Comparison of ENCODE assay signal across 8 cellular contexts in the genomic region with DNA sequence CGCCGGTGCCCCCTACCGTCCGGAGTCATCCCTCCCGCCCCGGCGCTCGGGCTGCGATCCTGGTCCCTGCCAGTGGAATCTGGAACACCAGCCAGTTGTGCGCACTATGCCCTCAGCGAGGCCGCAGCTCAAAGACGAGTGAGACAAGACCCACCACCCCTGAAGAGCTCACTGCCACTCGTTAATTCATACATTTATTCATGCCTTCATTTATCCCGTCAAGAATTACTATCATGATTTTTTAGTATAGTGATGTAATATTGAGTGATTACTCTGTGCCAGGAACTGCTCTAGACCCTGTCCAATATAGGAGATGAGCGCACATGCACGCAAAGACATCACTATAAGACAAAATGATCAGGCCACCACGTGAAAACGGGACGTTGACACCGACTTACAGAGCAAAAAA. TPM values are rescaled to one million over a fixed set of nuclear protein-coding genes. Genes with fewer than 3 reads are reported as not detected.
DNase-seq lines count a peak whose midpoint lies in the region; ATAC-seq and TF ChIP-seq lines count a peak whose summit lies in the region.

No MANE protein-coding gene starts in this region.

- peak; percentile 11 for ATAC-seq in GM18498 (IDR thresholded peaks at IDR 0.05; ENCODE audit: unreplicated experiment)
- peak in 1 of 2 donors; percentile 1 for ATAC-seq in right cardiac atrium
- ATAC-seq in gastrocnemius medialis: peak in 1 of 2 donors; percentile 2

- DNase-seq in AG08396 (ENCODE audit: low spot score): peak; percentile 95
- peak in 1 of 2 experiments; percentile 86 for DNase-seq in HL-60 (ENCODE audit: low read depth in 1 of 2, low spot score in 1 of 2)
- peak; percentile 71 for DNase-seq in amniotic epithelial cell (ENCODE audit: low read depth)
- DNase-seq in right cardiac atrium: peak; percentile 88 to 96 (median 95)
- DNase-seq in gastrocnemius medialis: no peak
- no peak for DNase-seq in NCI-H1092 (lab: John Stamatoyannopoulos, UW)
- no peak for DNase-seq in occipital lobe (lab: John Stamatoyannopoulos, UW)

- H3K4me1 ChIP-seq in right cardiac atrium (ENCODE audit: control insufficient read depth, insufficient read depth, low read length) (no peaks in the 10 kb centered on the region), gastrocnemius medialis (peaks cover 20 to 29% of the 10 kb centered on the region in 2 donors)

- intact Hi-C loops in right cardiac atrium (cut with DNase I): loop anchor here in 3 of 4 donors (5.0 to 10.0 kb wide), 3 partner anchors 327 to 339 kb away; a partner anchor contains a TSS
- intact Hi-C loops in gastrocnemius medialis (cut with DNase I; ENCODE audit: low total_unique reads): loop anchor here (2.0 to 5.0 kb wide), 2 partner anchors 235 to 982 kb away; a partner anchor contains a TSS

- TF ChIP-seq CTCF in HL-60 (IDR thresholded peaks at IDR 0.05; ENCODE audit: insufficient read depth, low read length) (peak; percentile 68), gastrocnemius medialis (IDR thresholded peaks at IDR 0.05 in 4 of 5, conservative IDR thresholded peaks at IDR 0.05 in 1 of 5) (peak in 4 of 5 experiments; percentile 54 to 87 (median 79))

- H3K9me3 ChIP-seq in right cardiac atrium (ENCODE audit: control insufficient read depth, low read length) (no peaks in the 10 kb centered on the region), gastrocnemius medialis (no peaks in the 10 kb centered on the region)

- TF ChIP-seq POLR2A in gastrocnemius medialis (IDR thresholded peaks at IDR 0.05): no peak

- WGBS in right cardiac atrium: 6% methylated on average over 21 of the region's 21 CpGs

- H3K36me3 ChIP-seq in gastrocnemius medialis: no peaks in the 10 kb centered on the region

- peak overlapping the region; percentile 99 for H3K27ac ChIP-seq in HL-60 (replicated peaks)
- no peak overlapping the region for H3K27ac ChIP-seq in right cardiac atrium (ENCODE audit: low read length)
- peak overlapping the region; percentile 98 to 99 (median 98) for H3K27ac ChIP-seq in gastrocnemius medialis

- peak overlapping the region; percentile 44 for H3K4me3 ChIP-seq in HL-60 (replicated peaks; ENCODE audit: insufficient read depth, low read length)
- peak overlapping the region; percentile 72 for H3K4me3 ChIP-seq in right cardiac atrium (ENCODE audit: low read length)
- H3K4me3 ChIP-seq in gastrocnemius medialis: peak overlapping the region; percentile 90 to 99 (median 95)

- in situ Hi-C loops in gastrocnemius medialis (cut with MboI; ENCODE audit: low sequenced_read_pairs in 4 of 4): loop anchor here in 3 of 4 donors (5.0 kb wide), 2 partner anchors 327 to 332 kb away; a partner anchor contains a TSS

- no peaks in the 10 kb centered on the region for H3K27me3 ChIP-seq in HL-60 (ENCODE audit: insufficient read depth, poor library complexity, severe bottlenecking)
- no peaks in the 10 kb centered on the region for H3K27me3 ChIP-seq in right cardiac atrium (ENCODE audit: control insufficient read depth, insufficient read depth)
- H3K27me3 ChIP-seq in gastrocnemius medialis: no peaks in the 10 kb centered on the region

RNA-seq across cellular contexts. Expression of a gene that starts 0.3 kb away (rescaled TPM):
- 100 to 1,000 TPM in 3 of 4 donors, 10 to 100 TPM in 1; 95.9 to 115 (median 105) TPM for total RNA-seq in right cardiac atrium
- 111 TPM for polyA plus RNA-seq in right cardiac atrium
- total RNA-seq in gastrocnemius medialis: 10 to 100 TPM; 34.0 to 72.0 (median 47.3) TPM
- total RNA-seq in occipital lobe: 72.7 TPM

Comparison
In these comparisons a context has a peak if more than half of its experiments do, and no peak if none do; other contexts are left out.
1. DNase-seq: peak in AG08396 (single experiment), amniotic epithelial cell (single experiment) and right cardiac atrium (3 of 3); none in gastrocnemius medialis (0 of 2), NCI-H1092 (single experiment) and occipital lobe (single experiment).
2. H3K4me3 ChIP-seq: peak in every context shown above with its lines; median percentile 95 in gastrocnemius medialis; 72 in right cardiac atrium; 44 in HL-60.